22 cellular contexts compared by ENCODE assay signal in genomic region chr9:113513541-113513940, GRCh38. TPM values are rescaled to one million over a fixed set of nuclear protein-coding genes. Genes with fewer than 3 reads are reported as not detected.
A peak's percentile ranks its signal among the peaks of the same experiment; 100 is the strongest.
DNase-seq lines count a peak whose midpoint lies in the region; ATAC-seq, FAIRE-seq and TF ChIP-seq lines count a peak whose summit lies in the region.
"Had no signal": no experiment of that assay in that cellular context is flagged by ENCODE, and none has a peak within 500 bp of the region (broad histone marks: within the 10 kb centered on the region; RNA-seq: fewer than 3 reads in every experiment).

No MANE protein-coding gene starts in this region.

- H3K79me1 ChIP-seq in mesenchymal stem cell (replicated peaks; ENCODE audit: low read length, poor library complexity, severe bottlenecking), result peaks cover 6% of the 10 kb centered on the region

- peak overlapping the region in 1 of 2 experiments; percentile 69 for H3K14ac ChIP-seq in mesenchymal stem cell (ENCODE audit: low read length in 2 of 2)

- peaks cover 27% of the 10 kb centered on the region for H3K4me1 Mint-ChIP-seq in CD14-positive monocyte
- H3K4me1 Mint-ChIP-seq in activated T-helper 1 cell treated with anti-CD3 and anti-CD28 coated beads, Interleukin-12 subunit alpha, Interleukin-12 subunit beta, Interleukin-2, Interleukin-4 antibody, amounts not matched to agents 30 ng/mL and 10 ng/mL and 1 ng/mL, durations not matched to agents 14 hours and 24 hours and 36 hours (ENCODE audit: low read depth), result peaks cover 77% of the 10 kb centered on the region

- TF ChIP-seq CTCF in CD14-positive monocyte (IDR thresholded peaks at IDR 0.05) (no peak), DND-41 (IDR thresholded peaks at IDR 0.05; ENCODE audit: borderline replicate concordance, extremely low read depth, low read length, poor library complexity, severe bottlenecking) (no peak)

- H3K9me3 ChIP-seq in DND-41 (ENCODE audit: insufficient read depth, low read length, severe bottlenecking) (no peaks in the 10 kb centered on the region), mesenchymal stem cell (ENCODE audit: control insufficient read depth, low read length) (no peaks in the 10 kb centered on the region)
- H3K9me3 ChIP-seq: gastrocnemius medialis, left lung, mucosa of descending colon, testis had no signal

- no peak overlapping the region for H2BK120ac ChIP-seq in mesenchymal stem cell (ENCODE audit: low read depth, low read length)

- no peak overlapping the region for H3K4me3 Mint-ChIP-seq in CD14-positive monocyte
- peak overlapping the region; percentile 74 for H3K4me3 Mint-ChIP-seq in activated T-helper 1 cell treated with anti-CD3 and anti-CD28 coated beads, Interleukin-12 subunit alpha, Interleukin-12 subunit beta, Interleukin-2, Interleukin-4 antibody, amounts not matched to agents 30 ng/mL and 10 ng/mL and 1 ng/mL, durations not matched to agents 14 hours and 24 hours and 36 hours

- H4K8ac ChIP-seq in mesenchymal stem cell (ENCODE audit: low read length), result no peak overlapping the region

- no peaks in the 10 kb centered on the region for H4K20me1 ChIP-seq in DND-41 (ENCODE audit: insufficient read depth, low read length)

- H4K91ac ChIP-seq in mesenchymal stem cell (ENCODE audit: low read length), result no peak overlapping the region

- no peak overlapping the region for H2BK5ac ChIP-seq in mesenchymal stem cell (ENCODE audit: low read depth, low read length, poor library complexity, severe bottlenecking)

- H3K9ac ChIP-seq in DND-41 (ENCODE audit: low read depth, low read length) (peak overlapping the region; percentile 25; the same call in 1 of the 2 replicates), mesenchymal stem cell (ENCODE audit: low read length) (no peak overlapping the region)

- H3K27ac Mint-ChIP-seq in CD14-positive monocyte, result no peak overlapping the region
- peak overlapping the region; percentile 90 for H3K27ac Mint-ChIP-seq in activated T-helper 1 cell treated with anti-CD3 and anti-CD28 coated beads, Interleukin-12 subunit alpha, Interleukin-12 subunit beta, Interleukin-2, Interleukin-4 antibody, amounts not matched to agents 30 ng/mL and 10 ng/mL and 1 ng/mL, durations not matched to agents 14 hours and 24 hours and 36 hours

- no peak overlapping the region for H3K4ac ChIP-seq in mesenchymal stem cell (ENCODE audit: low read depth in 1 of 2, low read length in 2 of 2)

- no peak overlapping the region for H2AFZ ChIP-seq in DND-41 (ENCODE audit: low read depth, low read length)
- no peak overlapping the region for H2AFZ ChIP-seq in mesenchymal stem cell (ENCODE audit: low read depth, low read length)

- peak; percentile 30 for DNase-seq in CD14-positive monocyte (ENCODE audit: low spot score)
- DNase-seq in DND-41, result peak; percentile 36
- DNase-seq in activated T-helper 1 cell treated with anti-CD3 and anti-CD28 coated beads, Interleukin-12 subunit alpha, Interleukin-12 subunit beta, Interleukin-2, Interleukin-4 antibody, amounts not matched to agents 30 ng/mL and 10 ng/mL and 1 ng/mL, durations not matched to agents 14 hours and 24 hours and 36 hours (ENCODE audit: low spot score), result no peak
- no peak for DNase-seq in mesenchymal stem cell
- DNase-seq in GM19239 (ENCODE audit: insufficient read length, low spot score), result no peak
- DNase-seq in NCI-H524 (lab: John Stamatoyannopoulos, UW), result no peak
- DNase-seq: activated CD4-positive, alpha-beta T cell treated with anti-CD3 and anti-CD28 coated beads for 1 hour; Calu3; gastrocnemius medialis; GOT3; Kasumi-1; left lung; NCI-H1417; NCI-H2171 treated with DMSO at 0.1 percent for 48 hours; NCI-H774; T-helper 9 cell; testis had no signal

- no peaks in the 10 kb centered on the region for H3K36me3 Mint-ChIP-seq in CD14-positive monocyte
- peaks cover 7% of the 10 kb centered on the region for H3K36me3 Mint-ChIP-seq in activated T-helper 1 cell treated with anti-CD3 and anti-CD28 coated beads, Interleukin-12 subunit alpha, Interleukin-12 subunit beta, Interleukin-2, Interleukin-4 antibody, amounts not matched to agents 30 ng/mL and 10 ng/mL and 1 ng/mL, durations not matched to agents 14 hours and 24 hours and 36 hours (ENCODE audit: low read depth)

- H2BK12ac ChIP-seq in mesenchymal stem cell (ENCODE audit: low read length in 2 of 2), result no peak overlapping the region

- H3K4me2 ChIP-seq in DND-41 (ENCODE audit: insufficient read depth, low read length) (peak overlapping the region; percentile 53; the same call in 1 of the 2 replicates), mesenchymal stem cell (ENCODE audit: low read length, poor library complexity, severe bottlenecking) (no peak overlapping the region)

- peaks cover 0 to 1% (median 0%) of the 10 kb centered on the region in 3 donors for H3K27me3 Mint-ChIP-seq in CD14-positive monocyte (ENCODE audit: low read depth in 3 of 3)
- peaks cover 3% of the 10 kb centered on the region for H3K27me3 Mint-ChIP-seq in activated T-helper 1 cell treated with anti-CD3 and anti-CD28 coated beads, Interleukin-12 subunit alpha, Interleukin-12 subunit beta, Interleukin-2, Interleukin-4 antibody, amounts not matched to agents 30 ng/mL and 10 ng/mL and 1 ng/mL, durations not matched to agents 14 hours and 24 hours and 36 hours (ENCODE audit: insufficient read depth)

- H2BK15ac ChIP-seq in mesenchymal stem cell (ENCODE audit: low read depth, poor library complexity, severe bottlenecking), result peak overlapping the region; percentile 49

- peaks cover 63% of the 10 kb centered on the region for H3K4me1 ChIP-seq in DND-41 (ENCODE audit: insufficient read depth, low read length)
- peaks cover 26% of the 10 kb centered on the region for H3K4me1 ChIP-seq in mesenchymal stem cell (ENCODE audit: control insufficient read depth, insufficient read depth, low read depth, low read length)

- H3K27me3 ChIP-seq in DND-41 (ENCODE audit: insufficient read depth, low read length, poor library complexity) (no peaks in the 10 kb centered on the region), mesenchymal stem cell (ENCODE audit: control insufficient read depth in 1 of 2, insufficient read depth in 1 of 2, low read length in 2 of 2) (no peaks in the 10 kb centered on the region)
- H3K27me3 ChIP-seq: gastrocnemius medialis, left lung, testis had no signal

- ATAC-seq in DND-41 (ENCODE audit: insufficient read depth, low read depth) (no peak), HG03460 (IDR thresholded peaks at IDR 0.05; ENCODE audit: unreplicated experiment) (no peak), HG03442 (IDR thresholded peaks at IDR 0.05; ENCODE audit: unreplicated experiment) (no peak)
- ATAC-seq: gastrocnemius medialis, left lung, mucosa of descending colon had no signal

- no peak overlapping the region for H3K4me3 ChIP-seq in DND-41 (ENCODE audit: low read depth in 1 of 2, low read length in 2 of 2)
- H3K4me3 ChIP-seq in mesenchymal stem cell (ENCODE audit: insufficient read depth in 1 of 2, low read depth in 1 of 2, low read length in 2 of 2), result no peak overlapping the region
- H3K4me3 ChIP-seq: coronary artery, gastrocnemius medialis, left lung, mucosa of descending colon, testis had no signal

- H3K36me3 ChIP-seq in DND-41 (ENCODE audit: insufficient read depth, low read length) (no peaks in the 10 kb centered on the region), mesenchymal stem cell (ENCODE audit: control insufficient read depth in 1 of 2, insufficient read depth in 2 of 2, low read depth in 1 of 2, low read length in 2 of 2) (no peaks in the 10 kb centered on the region)
- H3K36me3 ChIP-seq: gastrocnemius medialis had no signal

- FAIRE-seq in GM19239 (lab: Jason Lieb, UNC), result no peak

- H3K9me3 Mint-ChIP-seq in CD14-positive monocyte, result peaks cover 0 to 2% (median 0%) of the 10 kb centered on the region in 7 donors
- no peaks in the 10 kb centered on the region for H3K9me3 Mint-ChIP-seq in activated T-helper 1 cell treated with anti-CD3 and anti-CD28 coated beads, Interleukin-12 subunit alpha, Interleukin-12 subunit beta, Interleukin-2, Interleukin-4 antibody, amounts not matched to agents 30 ng/mL and 10 ng/mL and 1 ng/mL, durations not matched to agents 14 hours and 24 hours and 36 hours

- peak overlapping the region; percentile 56 for H3K27ac ChIP-seq in DND-41 (ENCODE audit: low read length)
- H3K27ac ChIP-seq in mesenchymal stem cell (ENCODE audit: low read length, poor library complexity, severe bottlenecking), result no peak overlapping the region
- H3K27ac ChIP-seq: coronary artery, epithelial cell of prostate, gastrocnemius medialis, left lung, testis had no signal

- H3K23ac ChIP-seq in mesenchymal stem cell (ENCODE audit: low read length in 2 of 2), result no peak overlapping the region

- intact Hi-C loops in CD14-positive monocyte (cut with micrococcal nuclease), result no loop called here
- intact Hi-C loops in activated T-helper 1 cell treated with anti-CD3 and anti-CD28 coated beads, Interleukin-12 subunit alpha, Interleukin-12 subunit beta, Interleukin-2, Interleukin-4 antibody, amounts not matched to agents 30 ng/mL and 10 ng/mL and 1 ng/mL, durations not matched to agents 14 hours and 24 hours and 36 hours (cut with micrococcal nuclease), result loop anchor here (2.0 to 10.0 kb wide), 4 partner anchors 173 to 1479 kb away; partner anchors contain the start of genes AKNA and WDR31

- 0 out of 2 replicates have a peak, but pooled peaks cover 2% of the 10 kb centered on the region for H3K79me2 ChIP-seq in DND-41 (ENCODE audit: insufficient read depth, low read length)

- H3K18ac ChIP-seq in mesenchymal stem cell (ENCODE audit: low read depth in 1 of 2, low read length in 2 of 2), result no peak overlapping the region

- H2AK5ac ChIP-seq in mesenchymal stem cell (ENCODE audit: low read length, severe bottlenecking), result no peak overlapping the region

- WGBS in mesenchymal stem cell, result 96% methylated on average over 2 of the region's 2 CpGs

RNA-seq across cellular contexts. Expression of gene RGS3, which starts 50.0 kb away (rescaled TPM):
- 10 to 100 TPM in 1 of 2 donors, 1 to 10 TPM in 1; 9.1 to 15.8 TPM for polyA plus RNA-seq in CD14-positive monocyte
- 122 and 128 TPM in 2 replicates for total RNA-seq in activated T-helper 1 cell treated with anti-CD3 and anti-CD28 coated beads, Interleukin-12 subunit alpha, Interleukin-12 subunit beta, Interleukin-2, Interleukin-4 antibody, amounts not matched to agents 30 ng/mL and 10 ng/mL and 1 ng/mL, durations not matched to agents 14 hours and 24 hours and 36 hours
- 41.4 TPM for polyA plus RNA-seq in mesenchymal stem cell (2013, experiment 1 of 2)
- 42.1 TPM for polyA plus RNA-seq in mesenchymal stem cell (2013, experiment 2 of 2)

Comparison
In these comparisons a context has a peak if more than half of its experiments do, and no peak if none do; other contexts are left out.
1. DNase-seq: peak in CD14-positive monocyte (single experiment) and DND-41 (single experiment); none in activated T-helper 1 cell treated with anti-CD3 and anti-CD28 coated beads, Interleukin-12 subunit alpha, Interleukin-12 subunit beta, Interleukin-2, Interleukin-4 antibody, amounts not matched to agents 30 ng/mL and 10 ng/mL and 1 ng/mL, durations not matched to agents 14 hours and 24 hours and 36 hours (single experiment), mesenchymal stem cell (single experiment), GM19239 (single experiment) and NCI-H524 (0 of 2).